1 cellular context compared by ENCODE assay signal in genomic region chr2:65159261-65159660, GRCh38.
TF ChIP-seq lines count a peak whose summit lies in the region.

No MANE protein-coding gene starts in this region.

TF ChIP-seq in K562, 482 proteins besides CTCF, POLR2A, EP300 and RAD21:
- TF ChIP-seq STAT6 (CRISPR knock-in tag; IDR thresholded peaks at IDR 0.05) (no peak), ZNF121 (CRISPR knock-in tag; conservative IDR thresholded peaks at IDR 0.05) (peak; percentile 84)
